Comparison of ENCODE assay signal across 8 cellular contexts in genomic region chr15:74906450-74907276, GRCh38. TPM values are rescaled to one million over a fixed set of nuclear protein-coding genes. Genes with fewer than 3 reads are reported as not detected.
DNase-seq lines count a peak whose midpoint lies in the region; ATAC-seq lines count a peak whose summit lies in the region.

Gene FAM219B (minus strand): TSS chr15:74906851. CDS start chr15:74906800, 51 bp downstream.

- DNase-seq in DMS 273 treated with DMSO at 0.1 percent for 48 hours (lab: John Stamatoyannopoulos, UW) (peak; percentile 54), KG1 (lab: John Stamatoyannopoulos, UW) (peak; percentile 86), RKO (ENCODE audit: low spot score) (peak; percentile 90), fibroblast of gingiva (ENCODE audit: low read depth) (peak; percentile 83), naive B cell (peak; percentile 77)
- peak; percentile 46 to 61 for DNase-seq in activated T-helper 1 cell treated with anti-CD3 and anti-CD28 coated beads, Interleukin-2, amount 50 U/mL, for 16 hours (ENCODE audit: low read depth in 1 of 2, low spot score in 1 of 2)

- H3K27me3 Mint-ChIP-seq in naive B cell, result no peaks in the 10 kb centered on the region
- no peaks in the 10 kb centered on the region for H3K27me3 Mint-ChIP-seq in stimulated activated memory B cell treated with anti-CD40 and anti-IgM and Interleukin-4, amounts not matched to agents 10 μg/mL and 1 μg/mL and 100 μg/mL, for 72 hours

- peaks cover 0 to 5% of the 10 kb centered on the region in 2 donors for H3K36me3 Mint-ChIP-seq in naive B cell
- H3K36me3 Mint-ChIP-seq in stimulated activated memory B cell treated with anti-CD40 and anti-IgM and Interleukin-4, amounts not matched to agents 10 μg/mL and 1 μg/mL and 100 μg/mL, for 72 hours, result peaks cover 22% of the 10 kb centered on the region

- no peaks in the 10 kb centered on the region for H3K9me3 Mint-ChIP-seq in naive B cell
- H3K9me3 Mint-ChIP-seq in stimulated activated memory B cell treated with anti-CD40 and anti-IgM and Interleukin-4, amounts not matched to agents 10 μg/mL and 1 μg/mL and 100 μg/mL, for 72 hours, result no peaks in the 10 kb centered on the region

- peak; percentile 85 for ATAC-seq in GM21529 (IDR thresholded peaks at IDR 0.05; ENCODE audit: unreplicated experiment)
- ATAC-seq in naive B cell (ENCODE audit: low read depth in 2 of 2), result peak; percentile 86 to 88
- peak; percentile 96 for ATAC-seq in stimulated activated memory B cell treated with anti-CD40 and anti-IgM and Interleukin-4, amounts not matched to agents 10 μg/mL and 1 μg/mL and 100 μg/mL, for 72 hours

- peak within 1 kb of the TSS; percentile 88 to 99 (median 96) for H3K27ac Mint-ChIP-seq in naive B cell
- peak within 1 kb of the TSS; percentile 99 for H3K27ac Mint-ChIP-seq in stimulated activated memory B cell treated with anti-CD40 and anti-IgM and Interleukin-4, amounts not matched to agents 10 μg/mL and 1 μg/mL and 100 μg/mL, for 72 hours

- H3K4me3 Mint-ChIP-seq in naive B cell, result peak within 1 kb of the TSS; percentile 94 to 99 (median 98)
- H3K4me3 Mint-ChIP-seq in stimulated activated memory B cell treated with anti-CD40 and anti-IgM and Interleukin-4, amounts not matched to agents 10 μg/mL and 1 μg/mL and 100 μg/mL, for 72 hours, result peak within 1 kb of the TSS; percentile 96

- peaks cover 22 to 45% (median 40%) of the 10 kb centered on the region in 3 donors for H3K4me1 Mint-ChIP-seq in naive B cell
- H3K4me1 Mint-ChIP-seq in stimulated activated memory B cell treated with anti-CD40 and anti-IgM and Interleukin-4, amounts not matched to agents 10 μg/mL and 1 μg/mL and 100 μg/mL, for 72 hours, result peaks cover 38% of the 10 kb centered on the region

RNA-seq across cellular contexts. Expression of gene FAM219B, which starts in this region (rescaled TPM):
- polyA plus RNA-seq in naive B cell (ENCODE audit: low read depth in 6 of 6), result 10 to 100 TPM; 16.7 to 31.4 (median 22.2) TPM

Comparison
In these comparisons a context has a peak if more than half of its experiments do, and no peak if none do; other contexts are left out.
1. Peak in every context shown above with its lines: DNase-seq and ATAC-seq.